Comparison of ENCODE assay signal across 29 cellular contexts in genomic region chr3:48633256-48633655, GRCh38. TPM values are rescaled to one million over a fixed set of nuclear protein-coding genes. Genes with fewer than 3 reads are reported as not detected.
DNase-seq lines count a peak whose midpoint lies in the region; TF ChIP-seq lines count a peak whose summit lies in the region.
"Had no signal": no experiment of that assay in that cellular context is flagged by ENCODE, and none has a peak within 500 bp of the region (broad histone marks: within the 10 kb centered on the region; RNA-seq: fewer than 3 reads in every experiment).

No MANE protein-coding gene starts in this region.

- H4K20me1 ChIP-seq in mammary epithelial cell (ENCODE audit: insufficient read depth, low read length), result no peaks in the 10 kb centered on the region

- H3K27ac ChIP-seq in mammary epithelial cell (ENCODE audit: insufficient read depth, low read depth, low read length) (no peak overlapping the region), tibial artery (peak overlapping the region in 1 of 2 donors; percentile 83), SJCRH30 (no peak overlapping the region)
- H3K27ac ChIP-seq: foreskin keratinocyte, heart right ventricle, vagina had no signal

- POLR2A ChIA-PET in MCF 10A (lab: Yijun Ruan, JAX), result interaction anchor here (3.6 to 4.1 kb wide), 3 partner anchors 11 to 35 kb away, joined by 50 to 93 read pairs (median 88); partner anchors contain the start of genes CELSR3, COL7A1 and TMEM89

- no peak overlapping the region for H3K4me2 ChIP-seq in mammary epithelial cell (ENCODE audit: insufficient read depth, low read depth, low read length)

- peaks cover 41% of the 10 kb centered on the region for H3K36me3 Mint-ChIP-seq in MCF 10A (ENCODE audit: insufficient read depth, unreplicated experiment)
- peaks cover 2% of the 10 kb centered on the region for H3K36me3 Mint-ChIP-seq in IgD-negative memory B cell
- peaks cover 20% of the 10 kb centered on the region for H3K36me3 Mint-ChIP-seq in chondrocyte (ENCODE audit: low read depth)

- no peaks in the 10 kb centered on the region for H3K27me3 Mint-ChIP-seq in MCF 10A (ENCODE audit: insufficient read depth, unreplicated experiment)
- H3K27me3 Mint-ChIP-seq in IgD-negative memory B cell, result no peaks in the 10 kb centered on the region
- no peaks in the 10 kb centered on the region for H3K27me3 Mint-ChIP-seq in chondrocyte (ENCODE audit: low read depth)

- dilution Hi-C loops in mammary epithelial cell (cut with HindIII; ENCODE audit: low sequenced_read_pairs), result loop anchor here (5.0 kb wide), 2 partner anchors 56 to 161 kb away; no protein-coding TSS in a partner anchor

- BruUV-seq in MCF 10A (replicated peaks; lab: Mats Ljungman, UMichigan) (no TSS peak), mammary epithelial cell (replicated peaks; lab: Mats Ljungman, UMichigan) (no TSS peak)

- intact Hi-C loops in MCF 10A (cut with micrococcal nuclease), result no loop called here
- intact Hi-C loops in mammary epithelial cell (cut with micrococcal nuclease), result loop anchor here (10.0 kb wide), 1 partner anchor 168 kb away; a partner anchor contains a TSS
- intact Hi-C loops in tibial artery (cut with DNase I; ENCODE audit: low total_unique reads), result loop anchor here (10.0 kb wide), 1 partner anchor 168 kb away; a partner anchor contains a TSS

- in situ Hi-C loops in mammary epithelial cell (cut with MboI; ENCODE audit: low sequenced_read_pairs in 2 of 2), result no loop called here

- no peaks in the 10 kb centered on the region for H3K9me3 Mint-ChIP-seq in MCF 10A (ENCODE audit: unreplicated experiment)
- H3K9me3 Mint-ChIP-seq in IgD-negative memory B cell, result no peaks in the 10 kb centered on the region
- no peaks in the 10 kb centered on the region for H3K9me3 Mint-ChIP-seq in chondrocyte (ENCODE audit: low read depth)
- H3K9me3 Mint-ChIP-seq: CD14-positive monocyte had no signal

- H3K27ac Mint-ChIP-seq in MCF 10A (ENCODE audit: low read depth, unreplicated experiment) (peak overlapping the region; percentile 85), IgD-negative memory B cell (no peak overlapping the region), chondrocyte (ENCODE audit: unreplicated experiment) (no peak overlapping the region)
- H3K27ac Mint-ChIP-seq: CD14-positive monocyte had no signal

- H3K9ac ChIP-seq in mammary epithelial cell (ENCODE audit: insufficient read depth, low read length), result no peak overlapping the region

- H3K4me1 ChIP-seq in mammary epithelial cell (ENCODE audit: insufficient read depth, low read length), result peaks cover 14% of the 10 kb centered on the region
- H3K4me1 ChIP-seq in tibial artery, result peaks cover 0 to 47% (median 36%) of the 10 kb centered on the region in 4 donors
- H3K4me1 ChIP-seq in SJCRH30, result 0 out of 2 replicates have a peak, but pooled peaks cover 9% of the 10 kb centered on the region
- H3K4me1 ChIP-seq: foreskin keratinocyte had no signal

- no peak overlapping the region for H3K4me3 ChIP-seq in mammary epithelial cell (replicated peaks in 1 of 3; ENCODE audit: insufficient read depth in 1 of 3, low read depth in 2 of 3, low read length in 3 of 3)
- peak overlapping the region; percentile 78 to 90 for H3K4me3 ChIP-seq in tibial artery
- no peak overlapping the region for H3K4me3 ChIP-seq in SJCRH30
- H3K4me3 ChIP-seq: heart right ventricle had no signal

- DNase-seq in MCF 10A (ENCODE audit: unreplicated experiment) (no peak), mammary epithelial cell (no peak), chondrocyte (ENCODE audit: low spot score) (no peak), tibial artery (no peak), SJCRH30 (no peak), NCI-H748 treated with DMSO at 0.1 percent for 48 hours (lab: John Stamatoyannopoulos, UW) (no peak)
- no peak for DNase-seq in stimulated activated CD4-positive, alpha-beta T cell treated with anti-CD3 and anti-CD28 coated beads, Interleukin-4, amount 100 ng/mL, for 4 hours
- DNase-seq: activated gamma-delta T cell treated with Interleukin-2 at 50 U/mL for 16 hours; amniotic stem cell; cortex of kidney; DMS 273 treated with DMSO at 0.1 percent for 48 hours; foreskin keratinocyte; heart right ventricle; left colon; mesendoderm; NCI-H1092; NCI-H1930; NCI-H526; stimulated activated naive CD4-positive, alpha-beta T cell treated with Interleukin-2 at 50 U/mL for 16 hours had no signal

- CTCF ChIA-PET in MCF 10A (lab: Yijun Ruan, JAX) (interaction anchor here (0.9 to 3.4 kb wide), 3 partner anchors 20 to 35 kb away, joined by 3 to 22 read pairs (median 12); no protein-coding TSS in a partner anchor), mammary epithelial cell (lab: Charles Lee; ENCODE audit: low non-redundant PET) (no interaction called here)

- H3K9me3 ChIP-seq in mammary epithelial cell (replicated peaks; ENCODE audit: insufficient read depth, low read length), result no peaks in the 10 kb centered on the region
- no peaks in the 10 kb centered on the region for H3K9me3 ChIP-seq in tibial artery
- H3K9me3 ChIP-seq in SJCRH30 (replicated peaks), result no peaks in the 10 kb centered on the region
- H3K9me3 ChIP-seq: heart right ventricle, thoracic aorta, vagina had no signal

- no peak overlapping the region for H2AFZ ChIP-seq in mammary epithelial cell (ENCODE audit: low read depth, low read length)

- H3K36me3 ChIP-seq in mammary epithelial cell (ENCODE audit: insufficient read depth, low read length), result peaks cover 13% of the 10 kb centered on the region
- H3K36me3 ChIP-seq in tibial artery, result peaks cover 51 to 55% (median 52%) of the 10 kb centered on the region in 3 donors
- H3K36me3 ChIP-seq in SJCRH30, result peaks cover 2% of the 10 kb centered on the region; the same call in 1 of the 2 replicates

- H3K4me3 Mint-ChIP-seq in MCF 10A (ENCODE audit: unreplicated experiment) (peak overlapping the region; percentile 84), IgD-negative memory B cell (peak overlapping the region in 3 of 4 donors; percentile 9 to 94 (median 48)), chondrocyte (ENCODE audit: unreplicated experiment) (peak overlapping the region; percentile 90)

- H3K4me1 Mint-ChIP-seq in MCF 10A (ENCODE audit: insufficient read depth, unreplicated experiment), result peaks cover 10% of the 10 kb centered on the region
- H3K4me1 Mint-ChIP-seq in IgD-negative memory B cell, result peaks cover 3 to 6% (median 6%) of the 10 kb centered on the region in 3 donors
- peaks cover 38% of the 10 kb centered on the region for H3K4me1 Mint-ChIP-seq in chondrocyte (ENCODE audit: low read depth)

- peaks cover 41% of the 10 kb centered on the region for H3K79me2 ChIP-seq in mammary epithelial cell (ENCODE audit: insufficient read depth, low read length)

- H3K27me3 ChIP-seq in mammary epithelial cell (ENCODE audit: insufficient read depth, low read length) (no peaks in the 10 kb centered on the region), tibial artery (no peaks in the 10 kb centered on the region), SJCRH30 (no peaks in the 10 kb centered on the region)
- H3K27me3 ChIP-seq: foreskin keratinocyte, heart right ventricle, vagina had no signal

- no peak for TF ChIP-seq CTCF in MCF 10A (IDR thresholded peaks at IDR 0.05; ENCODE audit: unreplicated experiment)
- TF ChIP-seq CTCF in mammary epithelial cell (conservative IDR thresholded peaks at IDR 0.05 in 1 of 2, IDR thresholded peaks at IDR 0.05 in 1 of 2; ENCODE audit: extremely low read depth in 1 of 2, insufficient read depth in 1 of 2, low read depth in 1 of 2, low read length in 2 of 2), result no peak
- TF ChIP-seq CTCF in chondrocyte (IDR thresholded peaks at IDR 0.05), result no peak
- no peak for TF ChIP-seq CTCF in tibial artery (IDR thresholded peaks at IDR 0.05)

- 98% methylated on average over 15 of the region's 15 CpGs for WGBS in mammary epithelial cell (ENCODE audit: low coverage, missing lambda C conversion rate)

RNA-seq across cellular contexts. Expression of gene SLC26A6, which starts 2.0 kb away (rescaled TPM):
- total RNA-seq in MCF 10A (2022), result 47.4 and 63.3 TPM in 2 replicates
- total RNA-seq in mammary epithelial cell, result 10 to 100 TPM; 29.5 to 47.7 TPM
- polyA plus RNA-seq in mammary epithelial cell, result 38.9 TPM
- polyA minus RNA-seq in mammary epithelial cell, result 44.6 TPM
- polyA plus RNA-seq in IgD-negative memory B cell, result 1.4 TPM
- total RNA-seq in chondrocyte, result 66.8 to 70.5 TPM (median 69.3 TPM) in 3 replicates
- 14.8 and 18.9 TPM in 2 replicates for total RNA-seq in SJCRH30 (2014; rRNA removed; shearing (Covaris generic))

RNA-seq across cellular contexts. Expression of gene TMEM89, which starts 11.7 kb away (rescaled TPM):
- not detected in 2 replicates for total RNA-seq in MCF 10A (2022)
- under 1 TPM in 1 of 2 donors, not detected in 1; 0.82 TPM for total RNA-seq in mammary epithelial cell
- not detected for polyA plus RNA-seq in mammary epithelial cell
- not detected for polyA minus RNA-seq in mammary epithelial cell
- polyA plus RNA-seq in IgD-negative memory B cell, result not detected
- 0.70 TPM in 1 of 3 replicates, not detected in the others for total RNA-seq in chondrocyte
- not detected in 2 replicates for total RNA-seq in SJCRH30 (2014; rRNA removed; shearing (Covaris generic))
- total RNA-seq: bronchial epithelial cell; esophagus mucosa; heart right ventricle; HT1080; right cardiac atrium; T-helper 1 cell treated with Interleukin-12 subunit alpha and Interleukin-12 subunit beta and Interleukin-4 antibody, amounts not matched to agents 30 ng/mL and 1 ng/mL, for 36 hours; vagina had no signal
- polyA plus RNA-seq: AG04450, CD14-positive monocyte, heart right ventricle, right cardiac atrium had no signal

RNA-seq across cellular contexts. Expression of gene UQCRC1, which starts 23.8 kb away (rescaled TPM):
- total RNA-seq in MCF 10A (2022), result 383 and 413 TPM in 2 replicates
- 100 to 1,000 TPM; 321 to 490 TPM for total RNA-seq in mammary epithelial cell
- 654 TPM for polyA plus RNA-seq in mammary epithelial cell
- 928 TPM for polyA minus RNA-seq in mammary epithelial cell
- 147 TPM for polyA plus RNA-seq in IgD-negative memory B cell
- 223 to 258 TPM (median 233 TPM) in 3 replicates for total RNA-seq in chondrocyte
- 137 and 162 TPM in 2 replicates for total RNA-seq in SJCRH30 (2014; rRNA removed; shearing (Covaris generic))

RNA-seq across cellular contexts. Expression of gene CELSR3, which starts 29.4 kb away (rescaled TPM):
- total RNA-seq in MCF 10A (2022) (17.6 and 21.5 TPM in 2 replicates), mammary epithelial cell (1 to 10 TPM; 1.7 to 2.2 TPM), chondrocyte (9.6 to 11.4 TPM (median 10.5 TPM) in 3 replicates)
- polyA plus RNA-seq in mammary epithelial cell (0.51 TPM), IgD-negative memory B cell (0.59 TPM)
- 1.8 TPM for polyA minus RNA-seq in mammary epithelial cell
- total RNA-seq in SJCRH30 (2014; rRNA removed; shearing (Covaris generic)), result 1.1 and 1.7 TPM in 2 replicates
- polyA plus RNA-seq: CD14-positive monocyte had no signal

RNA-seq across cellular contexts. Expression of gene COL7A1, which starts 38.1 kb away (rescaled TPM):
- total RNA-seq in MCF 10A (2022) (44.2 and 60.5 TPM in 2 replicates), mammary epithelial cell (100 to 1,000 TPM; 130 to 425 TPM), chondrocyte (15.9 to 36.6 TPM (median 36.5 TPM) in 3 replicates)
- polyA plus RNA-seq in mammary epithelial cell (106 TPM), IgD-negative memory B cell (not detected)
- polyA minus RNA-seq in mammary epithelial cell, result 239 TPM
- 1.5 and 2.0 TPM in 2 replicates for total RNA-seq in SJCRH30 (2014; rRNA removed; shearing (Covaris generic))

Comparison
In these comparisons a context has a peak if more than half of its experiments do, and no peak if none do; other contexts are left out.
1. H3K4me3 ChIP-seq: peak in tibial artery (2 of 2); none in mammary epithelial cell (0 of 3) and SJCRH30 (single experiment).
2. Peak in every context shown above with its lines, with median percentiles within 50 percentile points of each other: H3K4me3 Mint-ChIP-seq.